13 cellular contexts compared by ENCODE assay signal in the genomic region with DNA sequence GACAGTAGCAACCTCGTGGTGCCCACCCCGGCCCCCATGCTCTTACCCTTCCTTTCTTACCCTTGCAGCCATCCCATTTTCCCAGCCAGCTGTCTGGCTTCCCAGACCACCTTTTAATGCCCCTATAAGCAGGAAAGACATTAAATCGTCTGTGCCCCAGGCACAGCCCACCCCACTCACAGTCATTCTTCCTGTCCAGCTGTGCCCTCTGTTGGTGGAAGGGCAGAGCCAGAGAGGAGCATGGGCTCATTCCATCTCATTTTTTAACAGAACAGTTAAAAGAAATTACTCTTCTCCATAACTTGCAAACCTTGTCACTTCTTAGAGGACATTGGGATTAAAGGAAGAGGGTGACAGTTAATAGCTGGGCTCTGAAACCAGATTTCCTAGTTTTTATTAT.
DNase-seq lines count a peak whose midpoint lies in the region; ATAC-seq and TF ChIP-seq lines count a peak whose summit lies in the region.
"Had no signal": no experiment of that assay in that cellular context is flagged by ENCODE, and none has a peak within 500 bp of the region (broad histone marks: within the 10 kb centered on the region; RNA-seq: fewer than 3 reads in every experiment).

No MANE protein-coding gene starts in this region.

- peaks cover 32% of the 10 kb centered on the region for H3K9me3 Mint-ChIP-seq in endodermal cell
- peaks cover 0 to 7% (median 4%) of the 10 kb centered on the region in 7 donors for H3K9me3 Mint-ChIP-seq in CD14-positive monocyte

- H3K27me3 Mint-ChIP-seq in endodermal cell (ENCODE audit: insufficient read depth): no peaks in the 10 kb centered on the region
- peaks cover 0 to 4% (median 1%) of the 10 kb centered on the region in 3 donors for H3K27me3 Mint-ChIP-seq in CD14-positive monocyte (ENCODE audit: low read depth in 3 of 3)

- H3K4me3 Mint-ChIP-seq in endodermal cell (no peak overlapping the region), CD14-positive monocyte (no peak overlapping the region)

- H3K4me3 ChIP-seq in endodermal cell (ENCODE audit: low read length) (no peak overlapping the region), gastrocnemius medialis (no peak overlapping the region)
- H3K4me3 ChIP-seq: MG63 had no signal

- H3K4me1 ChIP-seq in endodermal cell (ENCODE audit: control insufficient read depth, insufficient read depth, low read length) (no peaks in the 10 kb centered on the region), gastrocnemius medialis (peaks cover 13 to 39% of the 10 kb centered on the region in 2 donors)

- 73% methylated on average over 3 of the region's 3 CpGs; no CpG with 5 or more reads in 1 of the 2 experiments for WGBS in endodermal cell (ENCODE audit: insufficient coverage in 1 of 2, insufficient read length in 1 of 2), 2 experiments

- no peaks in the 10 kb centered on the region for H3K36me3 ChIP-seq in endodermal cell (ENCODE audit: control insufficient read depth, insufficient read depth, low read length)
- no peaks in the 10 kb centered on the region for H3K36me3 ChIP-seq in gastrocnemius medialis
- H3K36me3 ChIP-seq: MG63 had no signal

- H3K4me1 Mint-ChIP-seq in endodermal cell (no peaks in the 10 kb centered on the region), CD14-positive monocyte (peaks cover 3% of the 10 kb centered on the region)

- intact Hi-C loops in gastrocnemius medialis (cut with DNase I; ENCODE audit: low total_unique reads) (loop anchor here (1.0 to 5.0 kb wide), 2 partner anchors 20 to 134 kb away; no protein-coding TSS in a partner anchor), CD14-positive monocyte (cut with micrococcal nuclease) (no loop called here)

- ATAC-seq in gastrocnemius medialis (no peak), HG03025 (IDR thresholded peaks at IDR 0.05; ENCODE audit: low FRiP score, unreplicated experiment) (no peak)
- ATAC-seq: esophagus mucosa had no signal

- no peak for TF ChIP-seq POLR2A in gastrocnemius medialis (IDR thresholded peaks at IDR 0.05)

- H3K9ac ChIP-seq in endodermal cell (ENCODE audit: extremely low read depth, low read length, poor library complexity, severe bottlenecking): no peak overlapping the region

- H3K9me3 ChIP-seq in endodermal cell (ENCODE audit: control insufficient read depth, low read length) (peaks cover 23% of the 10 kb centered on the region), gastrocnemius medialis (no peaks in the 10 kb centered on the region)
- H3K9me3 ChIP-seq: MG63 had no signal

- no peak overlapping the region for H3K27ac Mint-ChIP-seq in endodermal cell
- H3K27ac Mint-ChIP-seq in CD14-positive monocyte: no peak overlapping the region

- H3K27me3 ChIP-seq in endodermal cell (ENCODE audit: control insufficient read depth, insufficient read depth, low read length, poor library complexity, severe bottlenecking): no peaks in the 10 kb centered on the region
- no peaks in the 10 kb centered on the region for H3K27me3 ChIP-seq in gastrocnemius medialis
- H3K27me3 ChIP-seq: MG63 had no signal

- in situ Hi-C loops in gastrocnemius medialis (cut with MboI; ENCODE audit: low sequenced_read_pairs in 4 of 4): no loop called here

- H3K27ac ChIP-seq in endodermal cell (ENCODE audit: low read depth, low read length) (no peak overlapping the region), gastrocnemius medialis (peak overlapping the region in 3 of 4 donors; percentile 84 to 96 (median 87))

- DNase-seq in SIG-M5 treated with dmso at 0.1 percent for 504 hours (lab: John Stamatoyannopoulos, UW; ENCODE audit: unreplicated experiment) (peak; percentile 6), SIG-M5 (lab: John Stamatoyannopoulos, UW) (no peak), NCI-H82 (lab: John Stamatoyannopoulos, UW) (peak; percentile 79), endodermal cell (peak; percentile 59), gastrocnemius medialis (no peak), CD14-positive monocyte (ENCODE audit: low spot score) (no peak)
- no peak for DNase-seq in activated CD4-positive, CD25-positive, alpha-beta regulatory T cell (lab: John Stamatoyannopoulos, UW)
- DNase-seq: amygdala; MG63; NCI-H510A; stimulated activated CD4-positive, alpha-beta T cell treated with anti-CD3 and anti-CD28 coated beads, Interleukin-2, amount 100 ng/mL, for 48 hours had no signal

- H3K36me3 Mint-ChIP-seq in endodermal cell (ENCODE audit: low read depth) (peaks cover 16% of the 10 kb centered on the region), CD14-positive monocyte (peaks cover 3 to 4% of the 10 kb centered on the region in 2 donors)

- TF ChIP-seq CTCF in endodermal cell (conservative IDR thresholded peaks at IDR 0.05) (peak; percentile 63), gastrocnemius medialis (IDR thresholded peaks at IDR 0.05 in 4 of 5, conservative IDR thresholded peaks at IDR 0.05 in 1 of 5) (peak in 4 of 5 experiments; percentile 7 to 47 (median 31)), CD14-positive monocyte (IDR thresholded peaks at IDR 0.05) (no peak)

Comparison
In these comparisons a context has a peak if more than half of its experiments do, and no peak if none do; other contexts are left out.
1. DNase-seq: peak in SIG-M5 treated with dmso at 0.1 percent for 504 hours (single experiment), NCI-H82 (single experiment) and endodermal cell (single experiment); none in SIG-M5 (single experiment), gastrocnemius medialis (0 of 2), CD14-positive monocyte (single experiment) and activated CD4-positive, CD25-positive, alpha-beta regulatory T cell (0 of 4).